ENCODE assay signal across 16 cellular contexts in the genomic region with DNA sequence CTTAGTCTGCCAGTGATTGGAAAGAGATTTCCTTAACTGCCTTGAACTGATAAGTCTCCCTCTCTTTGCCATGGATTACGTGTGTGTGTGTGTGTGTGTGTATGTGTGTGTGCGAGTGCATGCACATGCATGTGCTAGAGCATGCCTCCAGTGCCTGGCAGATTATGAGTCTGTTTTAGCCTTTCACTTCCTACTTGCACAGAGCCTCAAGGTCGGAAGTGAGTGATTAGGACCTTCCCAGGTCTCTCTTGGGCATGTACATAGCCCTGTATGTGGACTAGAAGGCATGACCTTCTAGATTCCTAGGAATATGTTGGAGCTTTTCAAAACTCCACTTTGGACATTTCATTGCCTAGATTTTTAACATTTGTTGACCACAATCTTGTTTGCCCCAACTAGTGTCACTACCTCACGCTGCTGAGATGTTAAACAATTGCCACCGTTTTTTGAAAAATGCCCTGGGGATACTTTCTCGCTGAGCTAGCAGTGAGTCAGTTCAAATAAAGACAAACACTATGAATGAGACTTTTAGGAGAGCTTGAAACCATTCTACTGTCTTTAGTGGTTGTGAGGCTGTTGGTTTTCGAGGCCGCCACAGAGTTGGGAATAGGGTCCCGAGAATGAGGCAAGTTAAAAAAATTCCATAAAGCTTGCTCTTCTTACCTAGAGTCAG. TPM values are rescaled to one million over a fixed set of nuclear protein-coding genes. Genes with fewer than 3 reads are reported as not detected.
A peak's percentile ranks its signal among the peaks of the same experiment; 100 is the strongest.
DNase-seq lines count a peak whose midpoint lies in the region; ATAC-seq, FAIRE-seq and TF ChIP-seq lines count a peak whose summit lies in the region.
"Had no signal": no experiment of that assay in that cellular context is flagged by ENCODE, and none has a peak within 500 bp of the region (broad histone marks: within the 10 kb centered on the region; RNA-seq: fewer than 3 reads in every experiment).

No MANE protein-coding gene starts in this region.

- no peaks in the 10 kb centered on the region for H3K27me3 Mint-ChIP-seq in CD8-positive, alpha-beta T cell (ENCODE audit: low read depth)
- no peaks in the 10 kb centered on the region for H3K27me3 Mint-ChIP-seq in activated naive CD4-positive, alpha-beta T cell treated with anti-CD3 and anti-CD28 coated beads for 36 hours (ENCODE audit: low read depth)

- H3K36me3 ChIP-seq in keratinocyte (ENCODE audit: control insufficient read depth in 2 of 2, extremely low read depth in 1 of 2, insufficient read depth in 2 of 2, low read length in 2 of 2) = no peaks in the 10 kb centered on the region
- H3K36me3 ChIP-seq in CD8-positive, alpha-beta T cell (ENCODE audit: insufficient read depth, low read length) = peaks cover 9% of the 10 kb centered on the region

- FAIRE-seq in keratinocyte (lab: Jason Lieb, UNC) (peak; percentile 87), RCC 7860 (lab: Jason Lieb, UNC) (no peak)
- FAIRE-seq: pancreas had no signal

- DNase-seq in Daoy (ENCODE audit: low read depth) = peak; percentile 68
- DNase-seq in MV-4-11 (lab: John Stamatoyannopoulos, UW) = peak; percentile 30
- peak; percentile 74 for DNase-seq in astrocyte of the hippocampus (ENCODE audit: low read depth, low spot score)
- peak; percentile 26 for DNase-seq in keratinocyte (ENCODE audit: low read depth, low spot score)
- DNase-seq in CD8-positive, alpha-beta T cell = no peak
- DNase-seq in retina = no peak
- no peak for DNase-seq in activated naive CD4-positive, alpha-beta T cell treated with anti-CD3 and anti-CD28 coated beads for 36 hours
- DNase-seq in RCC 7860 (ENCODE audit: low spot score) = no peak
- DNase-seq: activated CD4-positive, alpha-beta T cell treated with anti-CD3 and anti-CD28 coated beads for 1 hour; activated T-cell treated with anti-CD3 and anti-CD28 coated beads for 4 hours; adrenal gland; NCI-H2107; pancreas; stimulated activated CD4-positive, alpha-beta T cell treated with anti-CD3 and anti-CD28 coated beads, Interleukin-12 subunit alpha, Interleukin-12 subunit beta, amount 100 ng/mL, for 4 hours had no signal

- peaks cover 77% of the 10 kb centered on the region for H3K36me3 Mint-ChIP-seq in CD8-positive, alpha-beta T cell
- peaks cover 22% of the 10 kb centered on the region for H3K36me3 Mint-ChIP-seq in activated naive CD4-positive, alpha-beta T cell treated with anti-CD3 and anti-CD28 coated beads for 36 hours (ENCODE audit: low read depth)

- H3K4me3 ChIP-seq in keratinocyte (ENCODE audit: control insufficient read depth in 2 of 3, extremely low read depth in 1 of 3, insufficient read depth in 2 of 3, low read depth in 1 of 3, low read length in 3 of 3) = peak overlapping the region in 1 of 3 experiments; percentile 43
- H3K4me3 ChIP-seq in CD8-positive, alpha-beta T cell (ENCODE audit: low read depth, low read length) = no peak overlapping the region
- H3K4me3 ChIP-seq: adrenal gland, pancreas had no signal

- dilution Hi-C loops in keratinocyte (cut with MboI; ENCODE audit: extremely low pct_ligation_motif_present, low sequenced_read_pairs) = no loop called here

- H4K20me1 ChIP-seq in keratinocyte (ENCODE audit: control insufficient read depth, extremely low read depth, insufficient read depth, low read length) = no peaks in the 10 kb centered on the region

- CTCF ChIA-PET in CD8-positive, alpha-beta T cell (lab: Charles Lee) = interaction anchor here (0.8 kb wide), 1 partner anchor 60 kb away, joined by 3 read pairs; the partner anchor contains the start of gene TOMM20L
- CTCF ChIA-PET in activated naive CD4-positive, alpha-beta T cell treated with anti-CD3 and anti-CD28 coated beads for 36 hours (lab: Charles Lee) = interaction anchor here (0.6 to 1.3 kb wide), 4 partner anchors 18 to 288 kb away, joined by 3 to 5 read pairs (median 4); no protein-coding TSS in a partner anchor

- no peaks in the 10 kb centered on the region for H3K27me3 ChIP-seq in keratinocyte (ENCODE audit: control insufficient read depth, extremely low read depth, insufficient read depth, low read length)
- no peaks in the 10 kb centered on the region for H3K27me3 ChIP-seq in CD8-positive, alpha-beta T cell (ENCODE audit: insufficient read depth, low read length)
- H3K27me3 ChIP-seq: adrenal gland, pancreas had no signal

- H3K4me1 Mint-ChIP-seq in CD8-positive, alpha-beta T cell (ENCODE audit: low read depth) = no peaks in the 10 kb centered on the region
- no peaks in the 10 kb centered on the region for H3K4me1 Mint-ChIP-seq in activated naive CD4-positive, alpha-beta T cell treated with anti-CD3 and anti-CD28 coated beads for 36 hours (ENCODE audit: low read depth)

- peak overlapping the region; percentile 75 for H3K4me2 ChIP-seq in keratinocyte (ENCODE audit: control insufficient read depth, extremely low read depth, insufficient read depth, low read depth, low read length)

- no peak overlapping the region for H3K27ac Mint-ChIP-seq in CD8-positive, alpha-beta T cell
- no peak overlapping the region for H3K27ac Mint-ChIP-seq in activated naive CD4-positive, alpha-beta T cell treated with anti-CD3 and anti-CD28 coated beads for 36 hours

- no peak for ATAC-seq in CD8-positive, alpha-beta T cell

- no peak for TF ChIP-seq CTCF in keratinocyte (optimal IDR thresholded peaks at IDR 0.05 in 1 of 3, IDR thresholded peaks at IDR 0.05 in 1 of 3, conservative IDR thresholded peaks at IDR 0.05 in 1 of 3; ENCODE audit: extremely low read depth in 1 of 3, insufficient read depth in 2 of 3, low read length in 3 of 3)
- TF ChIP-seq CTCF in CD8-positive, alpha-beta T cell (IDR thresholded peaks at IDR 0.05) = no peak

- H3K79me2 ChIP-seq in keratinocyte (ENCODE audit: control insufficient read depth, insufficient read depth, low read length) = no peaks in the 10 kb centered on the region

- H3K9me3 ChIP-seq in keratinocyte (ENCODE audit: control insufficient read depth, low read depth, low read length) = no peaks in the 10 kb centered on the region
- H3K9me3 ChIP-seq in CD8-positive, alpha-beta T cell (ENCODE audit: low read length) = no peaks in the 10 kb centered on the region
- H3K9me3 ChIP-seq: adrenal gland, pancreas had no signal

- H3K4me1 ChIP-seq in keratinocyte (ENCODE audit: control insufficient read depth, extremely low read depth, insufficient read depth, low read length) = peaks cover 12% of the 10 kb centered on the region
- no peaks in the 10 kb centered on the region for H3K4me1 ChIP-seq in CD8-positive, alpha-beta T cell (ENCODE audit: insufficient read depth, low read length)
- H3K4me1 ChIP-seq: adrenal gland, pancreas had no signal

- H3K9me1 ChIP-seq in keratinocyte (ENCODE audit: control insufficient read depth, extremely low read depth, insufficient read depth, low read length) = no peaks in the 10 kb centered on the region

- H3K4me3 Mint-ChIP-seq in CD8-positive, alpha-beta T cell = no peak overlapping the region
- no peak overlapping the region for H3K4me3 Mint-ChIP-seq in activated naive CD4-positive, alpha-beta T cell treated with anti-CD3 and anti-CD28 coated beads for 36 hours

- peak overlapping the region; percentile 35 for H3K9ac ChIP-seq in keratinocyte (ENCODE audit: control insufficient read depth, extremely low read depth, insufficient read depth, low read length)

- POLR2A ChIA-PET in CD8-positive, alpha-beta T cell (lab: Charles Lee) = no interaction called here

- H2AFZ ChIP-seq in keratinocyte (ENCODE audit: control insufficient read depth, low read length) = peak overlapping the region; percentile 64

- no peaks in the 10 kb centered on the region for H3K9me3 Mint-ChIP-seq in CD8-positive, alpha-beta T cell
- H3K9me3 Mint-ChIP-seq in activated naive CD4-positive, alpha-beta T cell treated with anti-CD3 and anti-CD28 coated beads for 36 hours = no peaks in the 10 kb centered on the region

- intact Hi-C loops in CD8-positive, alpha-beta T cell (cut with DNase I, micrococcal nuclease) = no loop called here
- intact Hi-C loops in activated naive CD4-positive, alpha-beta T cell treated with anti-CD3 and anti-CD28 coated beads for 36 hours (cut with micrococcal nuclease) = no loop called here

- peak overlapping the region; percentile 44 for H3K27ac ChIP-seq in keratinocyte (ENCODE audit: control insufficient read depth, insufficient read depth, low read length)
- H3K27ac ChIP-seq in CD8-positive, alpha-beta T cell (ENCODE audit: low read depth, low read length) = no peak overlapping the region
- H3K27ac ChIP-seq: adrenal gland, pancreas had no signal

RNA-seq across cellular contexts. Expression of gene KIAA0586, which starts 28.2 kb away (rescaled TPM):
- 49.8 and 81.4 TPM in 2 replicates for total RNA-seq in Daoy (2014; rRNA removed; shearing (Covaris generic))
- 8.2 to 12.4 TPM (median 10.5 TPM) in 3 replicates for polyA plus RNA-seq in keratinocyte
- 3.6 TPM for polyA plus RNA-seq in keratinocyte (2011; ENCODE audit: low read depth)
- 5.5 and 9.5 TPM in 2 replicates for polyA plus RNA-seq in keratinocyte (2011; cell fraction: cytosol; rRNA removed)
- 14.4 and 15.3 TPM in 2 replicates for polyA plus RNA-seq in keratinocyte (2011; cell fraction: nucleus; rRNA removed)
- polyA plus RNA-seq in keratinocyte (2012; ENCODE audit: low replicate concordance) = 4.1 and 8.3 TPM in 2 replicates
- polyA minus RNA-seq in keratinocyte = 15.0 to 34.5 TPM (median 18.9 TPM) in 3 replicates
- polyA minus RNA-seq in keratinocyte (2011; cell fraction: cytosol; rRNA and poly(A)+ RNA removed) = 10.7 TPM
- 16.2 and 33.1 TPM in 2 replicates for polyA minus RNA-seq in keratinocyte (2011; cell fraction: nucleus; rRNA and poly(A)+ RNA removed)
- 10 to 100 TPM; 15.4 to 15.9 TPM for total RNA-seq in CD8-positive, alpha-beta T cell
- 10 to 100 TPM; 40.4 to 41.8 TPM for total RNA-seq in activated naive CD4-positive, alpha-beta T cell treated with anti-CD3 and anti-CD28 coated beads for 36 hours

RNA-seq across cellular contexts. Expression of gene TIMM9, which starts 28.4 kb away (rescaled TPM):
- total RNA-seq in Daoy (2014; rRNA removed; shearing (Covaris generic)) = 37.1 and 62.6 TPM in 2 replicates
- 18.1 to 44.4 TPM (median 29.6 TPM) in 3 replicates for polyA plus RNA-seq in keratinocyte
- 98.1 TPM for polyA plus RNA-seq in keratinocyte (2011; ENCODE audit: low read depth)
- 32.0 and 36.9 TPM in 2 replicates for polyA plus RNA-seq in keratinocyte (2011; cell fraction: cytosol; rRNA removed)
- polyA plus RNA-seq in keratinocyte (2011; cell fraction: nucleus; rRNA removed) = 11.0 and 18.7 TPM in 2 replicates
- 53.7 and 69.9 TPM in 2 replicates for polyA plus RNA-seq in keratinocyte (2012; ENCODE audit: low replicate concordance)
- 4.6 to 26.3 TPM (median 16.0 TPM) in 3 replicates for polyA minus RNA-seq in keratinocyte
- polyA minus RNA-seq in keratinocyte (2011; cell fraction: cytosol; rRNA and poly(A)+ RNA removed) = 23.6 TPM
- 1.3 and 5.0 TPM in 2 replicates for polyA minus RNA-seq in keratinocyte (2011; cell fraction: nucleus; rRNA and poly(A)+ RNA removed)
- total RNA-seq in CD8-positive, alpha-beta T cell = 10 to 100 TPM; 28.1 to 37.5 TPM
- total RNA-seq in activated naive CD4-positive, alpha-beta T cell treated with anti-CD3 and anti-CD28 coated beads for 36 hours = 10 to 100 TPM; 60.7 to 64.4 TPM

RNA-seq across cellular contexts. Expression of gene TOMM20L, which starts 60.0 kb away (rescaled TPM):
- not detected in 2 replicates for total RNA-seq in Daoy (2014; rRNA removed; shearing (Covaris generic))
- polyA plus RNA-seq in keratinocyte = not detected in 3 replicates
- polyA plus RNA-seq in keratinocyte (2011; ENCODE audit: low read depth) = not detected
- not detected in 2 replicates for polyA plus RNA-seq in keratinocyte (2011; cell fraction: cytosol; rRNA removed)
- not detected in 2 replicates for polyA plus RNA-seq in keratinocyte (2011; cell fraction: nucleus; rRNA removed)
- polyA plus RNA-seq in keratinocyte (2012; ENCODE audit: low replicate concordance) = not detected in 2 replicates
- polyA minus RNA-seq in keratinocyte = not detected in 3 replicates
- not detected for polyA minus RNA-seq in keratinocyte (2011; cell fraction: cytosol; rRNA and poly(A)+ RNA removed)
- polyA minus RNA-seq in keratinocyte (2011; cell fraction: nucleus; rRNA and poly(A)+ RNA removed) = not detected in 2 replicates
- total RNA-seq in CD8-positive, alpha-beta T cell = under 1 TPM in 1 of 2 experiments, not detected in 1; 0.92 TPM
- total RNA-seq in activated naive CD4-positive, alpha-beta T cell treated with anti-CD3 and anti-CD28 coated beads for 36 hours = not detected
- total RNA-seq: dermis microvascular lymphatic vessel endothelial cell, mesenteric fat pad had no signal
- polyA plus RNA-seq: adrenal gland, pancreas had no signal

Comparison
In these comparisons a context has a peak if more than half of its experiments do, and no peak if none do; other contexts are left out.
1. DNase-seq: peak in Daoy (single experiment), MV-4-11 (single experiment), astrocyte of the hippocampus (single experiment) and keratinocyte (single experiment); none in CD8-positive, alpha-beta T cell (0 of 7), retina (single experiment), activated naive CD4-positive, alpha-beta T cell treated with anti-CD3 and anti-CD28 coated beads for 36 hours (single experiment) and RCC 7860 (single experiment).